Comparison of ENCODE assay signal across 15 cellular contexts in genomic region chr2:3217646-3218045, GRCh38.
A peak's percentile ranks its signal among the peaks of the same experiment; 100 is the strongest.
DNase-seq lines count a peak whose midpoint lies in the region; ATAC-seq and TF ChIP-seq lines count a peak whose summit lies in the region.
"Had no signal": no experiment of that assay in that cellular context is flagged by ENCODE, and none has a peak within 500 bp of the region (broad histone marks: within the 10 kb centered on the region; RNA-seq: fewer than 3 reads in every experiment).

No MANE protein-coding gene starts in this region.

- CTCF ChIA-PET in CD4-positive, alpha-beta memory T cell (lab: Charles Lee; ENCODE audit: partially characterized antibody), result interaction anchor here (1.2 kb wide), 1 partner anchor 10 kb away, joined by 3 read pairs; no protein-coding TSS in a partner anchor

- H3K27ac ChIP-seq in CD4-positive, CD25-positive, alpha-beta regulatory T cell (ENCODE audit: insufficient read depth, low read length, poor library complexity, severe bottlenecking), result peak overlapping the region; percentile 62
- H3K27ac ChIP-seq in CD4-positive, alpha-beta memory T cell (ENCODE audit: low read depth, low read length), result no peak overlapping the region

- H3K9me3 Mint-ChIP-seq in CD4-positive, CD25-positive, alpha-beta regulatory T cell, result peaks cover 0 to 5% (median 0%) of the 10 kb centered on the region in 7 donors
- H3K9me3 Mint-ChIP-seq in CD4-positive, alpha-beta memory T cell, result peaks cover 0 to 3% (median 0%) of the 10 kb centered on the region in 8 donors
- peaks cover 12% of the 10 kb centered on the region for H3K9me3 Mint-ChIP-seq in activated T-helper 2 cell treated with anti-CD3 and anti-CD28 coated beads, Interferon-gamma antibody, Interleukin-2, Interleukin-4, amounts not matched to agents 10 μg/mL and 5 μg/mL and 100 μg/mL, durations not matched to agents 14 hours and 24 hours and 36 hours
- peaks cover 11% of the 10 kb centered on the region for H3K9me3 Mint-ChIP-seq in natural killer cell treated with Interleukin-12 subunit alpha and Interleukin-12 subunit beta and Interleukin-15 and Interleukin-18, amount 100 ng/mL, for 72 hours
- H3K9me3 Mint-ChIP-seq: IgD-negative memory B cell had no signal

- POLR2A ChIA-PET in CD4-positive, alpha-beta memory T cell (lab: Charles Lee; ENCODE audit: partially characterized antibody), result interaction anchor here (0.7 kb wide), 1 partner anchor 160 kb away, joined by 3 read pairs; the partner anchor contains the start of gene EIPR1

- H3K27me3 Mint-ChIP-seq in CD4-positive, CD25-positive, alpha-beta regulatory T cell, result peaks cover 2% of the 10 kb centered on the region
- H3K27me3 Mint-ChIP-seq in CD4-positive, alpha-beta memory T cell, result no peaks in the 10 kb centered on the region
- no peaks in the 10 kb centered on the region for H3K27me3 Mint-ChIP-seq in activated T-helper 2 cell treated with anti-CD3 and anti-CD28 coated beads, Interferon-gamma antibody, Interleukin-2, Interleukin-4, amounts not matched to agents 10 μg/mL and 5 μg/mL and 100 μg/mL, durations not matched to agents 14 hours and 24 hours and 36 hours (ENCODE audit: low read depth)
- no peaks in the 10 kb centered on the region for H3K27me3 Mint-ChIP-seq in natural killer cell treated with Interleukin-12 subunit alpha and Interleukin-12 subunit beta and Interleukin-15 and Interleukin-18, amount 100 ng/mL, for 72 hours
- H3K27me3 Mint-ChIP-seq: IgD-negative memory B cell had no signal

- peak overlapping the region in 2 of 3 donors; percentile 78 to 89 for H3K27ac Mint-ChIP-seq in CD4-positive, CD25-positive, alpha-beta regulatory T cell
- H3K27ac Mint-ChIP-seq in CD4-positive, alpha-beta memory T cell, result peak overlapping the region; percentile 13 to 87 (median 47)
- H3K27ac Mint-ChIP-seq in activated T-helper 2 cell treated with anti-CD3 and anti-CD28 coated beads, Interferon-gamma antibody, Interleukin-2, Interleukin-4, amounts not matched to agents 10 μg/mL and 5 μg/mL and 100 μg/mL, durations not matched to agents 14 hours and 24 hours and 36 hours, result peak overlapping the region; percentile 17
- H3K27ac Mint-ChIP-seq in natural killer cell treated with Interleukin-12 subunit alpha and Interleukin-12 subunit beta and Interleukin-15 and Interleukin-18, amount 100 ng/mL, for 72 hours, result peak overlapping the region; percentile 69 to 94
- H3K27ac Mint-ChIP-seq: IgD-negative memory B cell had no signal

- H3K36me3 Mint-ChIP-seq in CD4-positive, CD25-positive, alpha-beta regulatory T cell, result peaks cover 15% of the 10 kb centered on the region
- peaks cover 6 to 12% of the 10 kb centered on the region in 2 donors for H3K36me3 Mint-ChIP-seq in CD4-positive, alpha-beta memory T cell
- peaks cover 39% of the 10 kb centered on the region for H3K36me3 Mint-ChIP-seq in activated T-helper 2 cell treated with anti-CD3 and anti-CD28 coated beads, Interferon-gamma antibody, Interleukin-2, Interleukin-4, amounts not matched to agents 10 μg/mL and 5 μg/mL and 100 μg/mL, durations not matched to agents 14 hours and 24 hours and 36 hours (ENCODE audit: low read depth)
- H3K36me3 Mint-ChIP-seq in natural killer cell treated with Interleukin-12 subunit alpha and Interleukin-12 subunit beta and Interleukin-15 and Interleukin-18, amount 100 ng/mL, for 72 hours, result peaks cover 39% of the 10 kb centered on the region

- peaks cover 20 to 40% (median 32%) of the 10 kb centered on the region in 4 donors for H3K4me1 Mint-ChIP-seq in CD4-positive, CD25-positive, alpha-beta regulatory T cell
- peaks cover 24 to 34% (median 30%) of the 10 kb centered on the region in 4 donors for H3K4me1 Mint-ChIP-seq in CD4-positive, alpha-beta memory T cell
- peaks cover 37% of the 10 kb centered on the region for H3K4me1 Mint-ChIP-seq in activated T-helper 2 cell treated with anti-CD3 and anti-CD28 coated beads, Interferon-gamma antibody, Interleukin-2, Interleukin-4, amounts not matched to agents 10 μg/mL and 5 μg/mL and 100 μg/mL, durations not matched to agents 14 hours and 24 hours and 36 hours (ENCODE audit: low read depth)
- peaks cover 49 to 53% of the 10 kb centered on the region in 2 donors for H3K4me1 Mint-ChIP-seq in natural killer cell treated with Interleukin-12 subunit alpha and Interleukin-12 subunit beta and Interleukin-15 and Interleukin-18, amount 100 ng/mL, for 72 hours (ENCODE audit: low read depth in 2 of 2)

- H3K36me3 ChIP-seq in CD4-positive, CD25-positive, alpha-beta regulatory T cell (ENCODE audit: control insufficient read depth, insufficient read depth, low read length), result no peaks in the 10 kb centered on the region
- no peaks in the 10 kb centered on the region for H3K36me3 ChIP-seq in CD4-positive, alpha-beta memory T cell (ENCODE audit: insufficient read depth, low read length)

- intact Hi-C loops in CD4-positive, alpha-beta memory T cell (cut with micrococcal nuclease), result no loop called here
- intact Hi-C loops in activated T-helper 2 cell treated with anti-CD3 and anti-CD28 coated beads, Interferon-gamma antibody, Interleukin-2, Interleukin-4, amounts not matched to agents 10 μg/mL and 5 μg/mL and 100 μg/mL, durations not matched to agents 14 hours and 24 hours and 36 hours (cut with micrococcal nuclease), result no loop called here
- intact Hi-C loops in posterior cingulate gyrus (cut with DNase I), result no loop called here

- H3K27me3 ChIP-seq in CD4-positive, CD25-positive, alpha-beta regulatory T cell (ENCODE audit: control insufficient read depth, insufficient read depth, low read length), result no peaks in the 10 kb centered on the region
- H3K27me3 ChIP-seq in CD4-positive, alpha-beta memory T cell (ENCODE audit: insufficient read depth, low read length), result no peaks in the 10 kb centered on the region

- TF ChIP-seq CTCF in GM10266 (IDR thresholded peaks at IDR 0.05; ENCODE audit: control insufficient read depth, insufficient read depth, low read depth, missing control alignments), result no peak

- H3K4me1 ChIP-seq in CD4-positive, CD25-positive, alpha-beta regulatory T cell (ENCODE audit: control insufficient read depth, insufficient read depth, low read length, poor library complexity, severe bottlenecking), result peaks cover 21% of the 10 kb centered on the region
- H3K4me1 ChIP-seq in CD4-positive, alpha-beta memory T cell (ENCODE audit: insufficient read depth, low read length), result peaks cover 24% of the 10 kb centered on the region

- ATAC-seq in CD4-positive, CD25-positive, alpha-beta regulatory T cell (ENCODE audit: low read depth in 2 of 2), result peak in 1 of 2 donors; percentile 27
- ATAC-seq in natural killer cell treated with Interleukin-12 subunit alpha and Interleukin-12 subunit beta and Interleukin-15 and Interleukin-18, amount 100 ng/mL, for 72 hours, result peak; percentile 48
- no peak for ATAC-seq in HG03280 (IDR thresholded peaks at IDR 0.05; ENCODE audit: unreplicated experiment)
- ATAC-seq: PC-3 had no signal

- no peaks in the 10 kb centered on the region for H3K9me3 ChIP-seq in CD4-positive, CD25-positive, alpha-beta regulatory T cell (ENCODE audit: control insufficient read depth in 2 of 2, low read length in 2 of 2)
- H3K9me3 ChIP-seq in CD4-positive, alpha-beta memory T cell (ENCODE audit: control insufficient read depth in 1 of 2, low read length in 2 of 2), result no peaks in the 10 kb centered on the region

- DNase-seq in CD4-positive, CD25-positive, alpha-beta regulatory T cell, result no peak
- DNase-seq in CD4-positive, alpha-beta memory T cell, result no peak
- DNase-seq in activated T-helper 2 cell treated with anti-CD3 and anti-CD28 coated beads, Interferon-gamma antibody, Interleukin-2, Interleukin-4, amounts not matched to agents 10 μg/mL and 5 μg/mL and 100 μg/mL, durations not matched to agents 14 hours and 24 hours and 36 hours (ENCODE audit: low spot score), result no peak
- no peak for DNase-seq in natural killer cell treated with Interleukin-12 subunit alpha and Interleukin-12 subunit beta and Interleukin-15 and Interleukin-18, amount 100 ng/mL, for 72 hours (ENCODE audit: low spot score)
- DNase-seq in GM10266 (ENCODE audit: extremely low spot score), result no peak
- DNase-seq in posterior cingulate gyrus, result no peak
- DNase-seq: EL, HCEC 1CT, NCI-H1930, NCI-H2171, NCI-H446 treated with DMSO at 0.1 percent for 48 hours, NCI-H748 treated with DMSO at 0.1 percent for 48 hours, PC-3 had no signal

- no peak overlapping the region for H3K4me3 ChIP-seq in CD4-positive, CD25-positive, alpha-beta regulatory T cell (ENCODE audit: low read depth, low read length)
- H3K4me3 ChIP-seq in CD4-positive, alpha-beta memory T cell (ENCODE audit: low read length in 2 of 2), result no peak overlapping the region

- no peak overlapping the region for H3K4me3 Mint-ChIP-seq in CD4-positive, CD25-positive, alpha-beta regulatory T cell
- H3K4me3 Mint-ChIP-seq in CD4-positive, alpha-beta memory T cell, result no peak overlapping the region
- no peak overlapping the region for H3K4me3 Mint-ChIP-seq in activated T-helper 2 cell treated with anti-CD3 and anti-CD28 coated beads, Interferon-gamma antibody, Interleukin-2, Interleukin-4, amounts not matched to agents 10 μg/mL and 5 μg/mL and 100 μg/mL, durations not matched to agents 14 hours and 24 hours and 36 hours (ENCODE audit: low read depth)
- no peak overlapping the region for H3K4me3 Mint-ChIP-seq in natural killer cell treated with Interleukin-12 subunit alpha and Interleukin-12 subunit beta and Interleukin-15 and Interleukin-18, amount 100 ng/mL, for 72 hours

Comparison
In these comparisons a context has a peak if more than half of its experiments do, and no peak if none do; other contexts are left out.
1. H3K27ac Mint-ChIP-seq: peak in every context shown above with its lines; median percentile 84 in CD4-positive, CD25-positive, alpha-beta regulatory T cell; 82 in natural killer cell treated with Interleukin-12 subunit alpha and Interleukin-12 subunit beta and Interleukin-15 and Interleukin-18, amount 100 ng/mL, for 72 hours; 47 in CD4-positive, alpha-beta memory T cell; 17 in activated T-helper 2 cell treated with anti-CD3 and anti-CD28 coated beads, Interferon-gamma antibody, Interleukin-2, Interleukin-4, amounts not matched to agents 10 μg/mL and 5 μg/mL and 100 μg/mL, durations not matched to agents 14 hours and 24 hours and 36 hours.